In genomic region chr1:153668672-153669071, GRCh38 we compare ENCODE assay signal across 11 cellular contexts. TPM values are rescaled to one million over a fixed set of nuclear protein-coding genes. Genes with fewer than 3 reads are reported as not detected.
DNase-seq lines count a peak whose midpoint lies in the region; ATAC-seq, FAIRE-seq and TF ChIP-seq lines count a peak whose summit lies in the region.
"Not testable (repeated sequence)": the region's sequence is repeated elsewhere in the genome, so short reads cannot be mapped to it uniquely, and the experiment has no call there.
"Had no signal": no experiment of that assay in that cellular context is flagged by ENCODE, and none has a peak within 500 bp of the region (broad histone marks: within the 10 kb centered on the region; RNA-seq: fewer than 3 reads in every experiment).

No MANE protein-coding gene starts in this region.

- not testable (repeated sequence) for TF ChIP-seq CTCF in DND-41 (IDR thresholded peaks at IDR 0.05; ENCODE audit: borderline replicate concordance, extremely low read depth, low read length, poor library complexity, severe bottlenecking); NB4 (IDR thresholded peaks at IDR 0.05; ENCODE audit: low read depth, low read length); activated CD8-positive, alpha-beta T cell treated with anti-CD3 and anti-CD28 coated beads for 36 hours (IDR thresholded peaks at IDR 0.05); GM12878 (IDR thresholded peaks at IDR 0.05 in 2 of 3, conservative IDR thresholded peaks at IDR 0.05 in 1 of 3; ENCODE audit: control insufficient read depth in 2 of 3, extremely low read depth in 1 of 3, insufficient read depth in 1 of 3, low read depth in 3 of 3, low read length in 3 of 3); endothelial cell (IDR thresholded peaks at IDR 0.05; ENCODE audit: unreplicated experiment); neural cell (IDR thresholded peaks at IDR 0.05; ENCODE audit: poor library complexity, severe bottlenecking); spleen (IDR thresholded peaks at IDR 0.05 in 8 of 11, conservative IDR thresholded peaks at IDR 0.05 in 3 of 11)

- H3K36me3 ChIP-seq in DND-41 (ENCODE audit: insufficient read depth, low read length) = peaks cover 68% of the 10 kb centered on the region
- peaks cover 9 to 34% of the 10 kb centered on the region in 2 experiments for H3K36me3 ChIP-seq in GM12878 (ENCODE audit: control insufficient read depth in 2 of 2, insufficient read depth in 2 of 2, low read length in 1 of 2)
- H3K36me3 ChIP-seq in neural cell (ENCODE audit: insufficient read depth, low read length) = peaks cover 20% of the 10 kb centered on the region
- peaks cover 0 to 61% (median 57%) of the 10 kb centered on the region in 6 donors for H3K36me3 ChIP-seq in spleen

- FAIRE-seq in GM12878 (lab: Jason Lieb, UNC) = not testable (repeated sequence)

- TF ChIP-seq RAD21 in GM12878 (IDR thresholded peaks at IDR 0.05; ENCODE audit: insufficient read depth, low read depth, low read length); neural cell (conservative IDR thresholded peaks at IDR 0.05): not testable (repeated sequence)

- H3K4me3 Mint-ChIP-seq in activated CD8-positive, alpha-beta T cell treated with anti-CD3 and anti-CD28 coated beads for 36 hours = not testable (repeated sequence)
- H3K4me3 Mint-ChIP-seq in endothelial cell (ENCODE audit: unreplicated experiment) = peak overlapping the region; percentile 76

- peak overlapping the region; percentile 28; the same call in 1 of the 2 replicates for H3K9ac ChIP-seq in DND-41 (ENCODE audit: low read depth, low read length)
- H3K9ac ChIP-seq in GM12878 (ENCODE audit: control insufficient read depth, insufficient read depth, low read length); neural cell (ENCODE audit: low read length): not testable (repeated sequence)

- H3K4me2 ChIP-seq in DND-41 (ENCODE audit: insufficient read depth, low read length) = peak overlapping the region; percentile 94
- H3K4me2 ChIP-seq in GM12878 (ENCODE audit: control insufficient read depth, insufficient read depth); neural cell (ENCODE audit: low read length): not testable (repeated sequence)

- peaks cover 24% of the 10 kb centered on the region; the same call in 1 of the 2 replicates for H4K20me1 ChIP-seq in DND-41 (ENCODE audit: insufficient read depth, low read length)
- H4K20me1 ChIP-seq in GM12878 (ENCODE audit: control insufficient read depth, insufficient read depth); neural cell (ENCODE audit: insufficient read depth): not testable (repeated sequence)

- H3K9me3 ChIP-seq in DND-41 (ENCODE audit: insufficient read depth, low read length, severe bottlenecking); GM12878 (replicated peaks; ENCODE audit: control insufficient read depth, insufficient read depth, low read length); neural cell (ENCODE audit: low read length); spleen: not testable (repeated sequence)

- H3K27me3 ChIP-seq in DND-41 (ENCODE audit: insufficient read depth, low read length, poor library complexity); GM12878 (replicated peaks in 1 of 2; ENCODE audit: control insufficient read depth in 2 of 2, insufficient read depth in 2 of 2, low read length in 1 of 2); neural cell (ENCODE audit: insufficient read depth, low read depth, low read length); spleen (replicated peaks in 1 of 7): not testable (repeated sequence)

- peaks cover 61% of the 10 kb centered on the region for H3K79me2 ChIP-seq in DND-41 (ENCODE audit: insufficient read depth, low read length)
- peaks cover 24% of the 10 kb centered on the region for H3K79me2 ChIP-seq in GM12878 (ENCODE audit: control insufficient read depth, insufficient read depth, low read length)
- peaks cover 30% of the 10 kb centered on the region for H3K79me2 ChIP-seq in neural cell (replicated peaks; ENCODE audit: insufficient read depth, low read length)

- POLR2A ChIA-PET in activated CD8-positive, alpha-beta T cell treated with anti-CD3 and anti-CD28 coated beads for 36 hours (lab: Charles Lee) = interaction anchor here (0.6 to 2.1 kb wide), 6 partner anchors 8 to 324 kb away, joined by 3 to 12 read pairs (median 6); partner anchors contain the start of gene SNAPIN
- POLR2A ChIA-PET in GM12878 (lab: Charles Lee) = not testable (repeated sequence)

- not testable (repeated sequence) for ATAC-seq in DND-41 (ENCODE audit: insufficient read depth, low read depth); activated CD8-positive, alpha-beta T cell treated with anti-CD3 and anti-CD28 coated beads for 36 hours; GM12878

- intact Hi-C loops in activated CD8-positive, alpha-beta T cell treated with anti-CD3 and anti-CD28 coated beads for 36 hours (cut with micrococcal nuclease); GM12878 (cut with micrococcal nuclease; ENCODE audit: unreplicated experiment); spleen (cut with DNase I; ENCODE audit: low total_unique reads): not testable (repeated sequence)

- BruUV-seq in GM12878 (replicated peaks; lab: Mats Ljungman, UMichigan) = not testable (repeated sequence)

- RAD21 ChIA-PET in GM12878 (lab: Charles Lee; ENCODE audit: unreplicated experiment) = not testable (repeated sequence)

- H3K4me1 Mint-ChIP-seq in activated CD8-positive, alpha-beta T cell treated with anti-CD3 and anti-CD28 coated beads for 36 hours (ENCODE audit: low read depth) = peaks cover 26% of the 10 kb centered on the region
- H3K4me1 Mint-ChIP-seq in endothelial cell (ENCODE audit: unreplicated experiment) = peaks cover 22% of the 10 kb centered on the region

- in situ Hi-C loops in GM12878 (cut with MboI) = not testable (repeated sequence)

- not testable (repeated sequence) for H3F3A ChIP-seq in neural cell (ENCODE audit: insufficient read depth, low read length, poor library complexity, severe bottlenecking)

- not testable (repeated sequence) for H3K9me2 ChIP-seq in neural cell (ENCODE audit: insufficient read depth, low read length)

- DNase-seq in DND-41; NB4 (ENCODE audit: low read depth); activated CD8-positive, alpha-beta T cell treated with anti-CD3 and anti-CD28 coated beads for 36 hours; GM12878 (ENCODE audit: low read depth, low spot score); endothelial cell (ENCODE audit: low spot score): not testable (repeated sequence)
- peak; percentile 42 for DNase-seq in spleen

- H3K4me3 ChIP-seq in DND-41 (ENCODE audit: low read depth in 1 of 2, low read length in 2 of 2) = peak overlapping the region in 1 of 2 experiments; percentile 75; a peak in 1 of 4 replicates
- H3K4me3 ChIP-seq in NB4 (ENCODE audit: low read depth, low read length) = peak overlapping the region; percentile 32
- not testable (repeated sequence) for H3K4me3 ChIP-seq in GM12878, spleen
- peak overlapping the region; percentile 85 for H3K4me3 ChIP-seq in neural cell (ENCODE audit: low read length)

- CTCF ChIA-PET in activated CD8-positive, alpha-beta T cell treated with anti-CD3 and anti-CD28 coated beads for 36 hours (lab: Charles Lee) = interaction anchor here (0.8 to 1.0 kb wide), 2 partner anchors 9 to 10 kb away, joined by 3 read pairs; partner anchors contain the start of gene SNAPIN
- CTCF ChIA-PET in GM12878 (lab: Yijun Ruan, JAX) = interaction anchor here (0.6 to 7.5 kb wide), 4 partner anchors 9 to 97 kb away, joined by 3 to 43 read pairs (median 5); partner anchors contain the start of gene CHTOP

- not testable (repeated sequence) for H3K9me3 Mint-ChIP-seq in activated CD8-positive, alpha-beta T cell treated with anti-CD3 and anti-CD28 coated beads for 36 hours; endothelial cell (ENCODE audit: unreplicated experiment)

- WGBS in GM12878 (ENCODE audit: insufficient coverage, insufficient replicate concordance, low lambda C conversion rate, missing lambda C conversion rate) = 96% methylated on average over 8 of the region's 8 CpGs
- 94 to 97% (median 96%) methylated on average over 8 of the region's 8 CpGs for WGBS in spleen, 5 donors

- not testable (repeated sequence) for TF ChIP-seq POLR2A in NB4 (IDR thresholded peaks at IDR 0.05; ENCODE audit: extremely low read depth, insufficient read length); GM12878 (IDR thresholded peaks at IDR 0.05; ENCODE audit: low read depth, low read length); spleen (IDR thresholded peaks at IDR 0.05)

- SMC1A ChIA-PET in GM12878 (lab: Charles Lee; ENCODE audit: uncharacterized antibody, unreplicated experiment) = interaction anchor here (0.6 to 1.8 kb wide), 4 partner anchors 10 to 288 kb away, joined by 3 to 5 read pairs (median 3); partner anchors contain the start of gene SNAPIN

- H3K36me3 Mint-ChIP-seq in activated CD8-positive, alpha-beta T cell treated with anti-CD3 and anti-CD28 coated beads for 36 hours (ENCODE audit: low read depth) = peaks cover 61% of the 10 kb centered on the region
- H3K36me3 Mint-ChIP-seq in endothelial cell (ENCODE audit: low read depth, unreplicated experiment) = peaks cover 43% of the 10 kb centered on the region

- H3K27me3 Mint-ChIP-seq in activated CD8-positive, alpha-beta T cell treated with anti-CD3 and anti-CD28 coated beads for 36 hours; endothelial cell (ENCODE audit: unreplicated experiment): not testable (repeated sequence)

- peaks cover 35% of the 10 kb centered on the region for H3K4me1 ChIP-seq in DND-41 (ENCODE audit: insufficient read depth, low read length)
- H3K4me1 ChIP-seq in GM12878 (ENCODE audit: control insufficient read depth, insufficient read depth, low read length) = not testable (repeated sequence)
- peaks cover 15 to 42% (median 34%) of the 10 kb centered on the region in 6 donors for H3K4me1 ChIP-seq in spleen

- peak overlapping the region; percentile 78 for H3K27ac Mint-ChIP-seq in activated CD8-positive, alpha-beta T cell treated with anti-CD3 and anti-CD28 coated beads for 36 hours
- H3K27ac Mint-ChIP-seq in endothelial cell (ENCODE audit: unreplicated experiment) = not testable (repeated sequence)

- not testable (repeated sequence) for H3K27ac ChIP-seq in DND-41 (ENCODE audit: low read length); GM12878 (ENCODE audit: control insufficient read depth, insufficient read depth); neural cell (ENCODE audit: low read length); spleen

- not testable (repeated sequence) for H2AFZ ChIP-seq in DND-41 (ENCODE audit: low read depth, low read length); GM12878 (ENCODE audit: control insufficient read depth, low read depth, low read length); neural cell (ENCODE audit: low read depth, low read length)

- not testable (repeated sequence) for TF ChIP-seq EP300 in GM12878 (IDR thresholded peaks at IDR 0.05; ENCODE audit: borderline replicate concordance in 1 of 2, control insufficient read depth in 1 of 2, low read depth in 2 of 2, low read length in 2 of 2); neural cell (conservative IDR thresholded peaks at IDR 0.05; ENCODE audit: poor library complexity, severe bottlenecking)

RNA-seq across cellular contexts. Expression of gene ILF2, which starts 2.1 kb away (rescaled TPM):
- total RNA-seq in activated CD8-positive, alpha-beta T cell treated with anti-CD3 and anti-CD28 coated beads for 36 hours = 100 to 1,000 TPM; 328 to 333 TPM
- total RNA-seq in GM12878 (2013; cell fraction: nucleolus; rRNA removed) = 53.8 and 56.7 TPM in 2 replicates
- total RNA-seq in GM12878 (2014; rRNA removed) (309 and 334 TPM in 2 replicates), GM12878 (2014; rRNA removed; fragmentation: Illumina TruSeq; extraction: Trizol) (405 and 431 TPM in 2 replicates), GM12878 (2021) (261 and 266 TPM in 2 replicates), endothelial cell (ENCODE audit: unreplicated experiment) (216 TPM), spleen (100 to 1,000 TPM in 1 of 7 donors, 10 to 100 TPM in 6; 80.9 to 105 (median 85.0) TPM)
- 179 TPM for polyA plus RNA-seq in GM12878 (2011; ENCODE audit: low read depth)
- polyA plus RNA-seq in GM12878 (2011; rRNA removed) (452 and 462 TPM in 2 replicates), GM12878 (2014; fragmentation: Illumina TruSeq; extraction: Trizol) (520 and 601 TPM in 2 replicates), GM12878 (2014; fragmentation: Nextera tagmentation; extraction: Ambion mirVana) (100 to 1,000 TPM; 444 to 455 TPM), GM12878 (2014; rRNA removed) (266 and 287 TPM in 2 replicates), GM12878 (2016; fragmentation: Nextera tagmentation; extraction: Ambion mirVana) (100 to 1,000 TPM; 484 to 487 TPM), neural cell (383 and 410 TPM in 2 replicates), spleen (10 to 100 TPM; 54.9 to 90.3 (median 82.4) TPM)
- 374 and 428 TPM in 2 replicates for polyA plus RNA-seq in GM12878 (2011; cell fraction: cytosol; rRNA removed)
- 208 and 248 TPM in 2 replicates for polyA plus RNA-seq in GM12878 (2011; cell fraction: nucleus; rRNA removed)
- 157 and 180 TPM in 2 replicates for polyA plus RNA-seq in GM12878 (2012)
- 323 and 337 TPM in 2 replicates for polyA minus RNA-seq in GM12878 (2011; rRNA and poly(A)+ RNA removed)
- 102 and 114 TPM in 2 replicates for polyA minus RNA-seq in GM12878 (2011; cell fraction: cytosol; rRNA and poly(A)+ RNA removed)
- 46.4 and 69.7 TPM in 2 replicates for polyA minus RNA-seq in GM12878 (2011; cell fraction: nucleus; rRNA and poly(A)+ RNA removed)
- 271 and 286 TPM in 2 replicates for polyA minus RNA-seq in neural cell

RNA-seq across cellular contexts. Expression of gene NPR1, which starts 9.8 kb away (rescaled TPM):
- not detected for total RNA-seq in activated CD8-positive, alpha-beta T cell treated with anti-CD3 and anti-CD28 coated beads for 36 hours
- 4.1 and 5.2 TPM in 2 replicates for total RNA-seq in GM12878 (2013; cell fraction: nucleolus; rRNA removed)
- total RNA-seq in GM12878 (2014; rRNA removed) = 0.22 and 0.40 TPM in 2 replicates
- total RNA-seq in GM12878 (2014; rRNA removed; fragmentation: Illumina TruSeq; extraction: Trizol) = 0.13 and 0.18 TPM in 2 replicates
- 0.56 and 0.72 TPM in 2 replicates for total RNA-seq in GM12878 (2021)
- 0.08 TPM for polyA plus RNA-seq in GM12878 (2011; ENCODE audit: low read depth)
- 1.3 and 2.1 TPM in 2 replicates for polyA plus RNA-seq in GM12878 (2011; rRNA removed)
- polyA plus RNA-seq in GM12878 (2011; cell fraction: cytosol; rRNA removed) = 2.0 and 2.2 TPM in 2 replicates
- polyA plus RNA-seq in GM12878 (2011; cell fraction: nucleus; rRNA removed) = 5.9 and 8.9 TPM in 2 replicates
- 0.32 and 0.35 TPM in 2 replicates for polyA plus RNA-seq in GM12878 (2012)
- 0.28 TPM in 1 of 2 replicates, not detected in the other for polyA plus RNA-seq in GM12878 (2014; fragmentation: Illumina TruSeq; extraction: Trizol)
- under 1 TPM in 1 of 2 experiments, not detected in 1; 0.09 TPM for polyA plus RNA-seq in GM12878 (2014; fragmentation: Nextera tagmentation; extraction: Ambion mirVana)
- 0.16 and 0.50 TPM in 2 replicates for polyA plus RNA-seq in GM12878 (2014; rRNA removed)
- under 1 TPM; 0.14 to 0.17 TPM for polyA plus RNA-seq in GM12878 (2016; fragmentation: Nextera tagmentation; extraction: Ambion mirVana)
- 2.1 and 2.7 TPM in 2 replicates for polyA minus RNA-seq in GM12878 (2011; rRNA and poly(A)+ RNA removed)
- 1.7 and 2.2 TPM in 2 replicates for polyA minus RNA-seq in GM12878 (2011; cell fraction: cytosol; rRNA and poly(A)+ RNA removed)
- polyA minus RNA-seq in GM12878 (2011; cell fraction: nucleus; rRNA and poly(A)+ RNA removed) = 1.4 and 1.5 TPM in 2 replicates
- total RNA-seq in endothelial cell (ENCODE audit: unreplicated experiment) = 57.1 TPM
- 0.18 and 0.45 TPM in 2 replicates for polyA plus RNA-seq in neural cell
- polyA minus RNA-seq in neural cell = 0.46 and 0.73 TPM in 2 replicates
- 1 to 10 TPM in 6 of 7 donors, under 1 TPM in 1; 0.83 to 5.1 (median 2.5) TPM for total RNA-seq in spleen
- polyA plus RNA-seq in spleen = 1 to 10 TPM; 2.1 to 3.6 (median 3.4) TPM
- total RNA-seq: GM23248, M059J, SK-MEL-5 had no signal

RNA-seq across cellular contexts. Expression of gene SNAPIN, which starts 10.2 kb away (rescaled TPM):
- total RNA-seq in activated CD8-positive, alpha-beta T cell treated with anti-CD3 and anti-CD28 coated beads for 36 hours = 10 to 100 TPM; 25.7 to 27.3 TPM
- total RNA-seq in GM12878 (2013; cell fraction: nucleolus; rRNA removed) = 9.4 and 10.2 TPM in 2 replicates
- total RNA-seq in GM12878 (2014; rRNA removed) (47.1 and 48.3 TPM in 2 replicates), GM12878 (2014; rRNA removed; fragmentation: Illumina TruSeq; extraction: Trizol) (29.7 and 31.4 TPM in 2 replicates), GM12878 (2021) (25.7 and 30.8 TPM in 2 replicates), endothelial cell (ENCODE audit: unreplicated experiment) (23.6 TPM), spleen (10 to 100 TPM; 26.3 to 60.7 (median 33.5) TPM)
- 23.4 TPM for polyA plus RNA-seq in GM12878 (2011; ENCODE audit: low read depth)
- polyA plus RNA-seq in GM12878 (2011; rRNA removed) (37.8 and 40.6 TPM in 2 replicates), GM12878 (2014; fragmentation: Illumina TruSeq; extraction: Trizol) (34.5 and 36.6 TPM in 2 replicates), GM12878 (2014; fragmentation: Nextera tagmentation; extraction: Ambion mirVana) (10 to 100 TPM; 12.4 to 25.0 TPM), GM12878 (2014; rRNA removed) (50.9 and 58.5 TPM in 2 replicates), GM12878 (2016; fragmentation: Nextera tagmentation; extraction: Ambion mirVana) (10 to 100 TPM; 74.5 to 78.1 TPM), neural cell (86.2 and 100.0 TPM in 2 replicates), spleen (10 to 100 TPM; 37.1 to 50.3 (median 44.9) TPM)
- 39.5 and 41.8 TPM in 2 replicates for polyA plus RNA-seq in GM12878 (2011; cell fraction: cytosol; rRNA removed)
- polyA plus RNA-seq in GM12878 (2011; cell fraction: nucleus; rRNA removed) = 19.2 and 29.5 TPM in 2 replicates
- 26.2 and 32.5 TPM in 2 replicates for polyA plus RNA-seq in GM12878 (2012)
- 9.4 and 18.1 TPM in 2 replicates for polyA minus RNA-seq in GM12878 (2011; rRNA and poly(A)+ RNA removed)
- polyA minus RNA-seq in GM12878 (2011; cell fraction: cytosol; rRNA and poly(A)+ RNA removed) = 6.8 and 7.4 TPM in 2 replicates
- polyA minus RNA-seq in GM12878 (2011; cell fraction: nucleus; rRNA and poly(A)+ RNA removed) = 6.4 and 10.7 TPM in 2 replicates
- 48.5 and 49.9 TPM in 2 replicates for polyA minus RNA-seq in neural cell

RNA-seq across cellular contexts. Expression of gene CHTOP, which starts 34.8 kb away (rescaled TPM):
- 10 to 100 TPM; 76.8 to 83.2 TPM for total RNA-seq in activated CD8-positive, alpha-beta T cell treated with anti-CD3 and anti-CD28 coated beads for 36 hours
- 176 and 179 TPM in 2 replicates for total RNA-seq in GM12878 (2013; cell fraction: nucleolus; rRNA removed)
- total RNA-seq in GM12878 (2014; rRNA removed) (48.0 and 48.5 TPM in 2 replicates), GM12878 (2014; rRNA removed; fragmentation: Illumina TruSeq; extraction: Trizol) (46.5 and 48.7 TPM in 2 replicates), GM12878 (2021) (60.1 and 61.5 TPM in 2 replicates), endothelial cell (ENCODE audit: unreplicated experiment) (59.3 TPM), spleen (100 to 1,000 TPM in 2 of 7 donors, 10 to 100 TPM in 5; 70.7 to 108 (median 86.3) TPM)
- polyA plus RNA-seq in GM12878 (2011; ENCODE audit: low read depth) = 31.8 TPM
- polyA plus RNA-seq in GM12878 (2011; rRNA removed) (93.8 and 98.9 TPM in 2 replicates), GM12878 (2014; fragmentation: Illumina TruSeq; extraction: Trizol) (47.4 and 51.5 TPM in 2 replicates), GM12878 (2014; fragmentation: Nextera tagmentation; extraction: Ambion mirVana) (10 to 100 TPM in 1 of 2 experiments, 1 to 10 TPM in 1; 8.4 to 15.9 TPM), GM12878 (2014; rRNA removed) (64.5 and 65.4 TPM in 2 replicates), GM12878 (2016; fragmentation: Nextera tagmentation; extraction: Ambion mirVana) (10 to 100 TPM; 53.1 to 56.2 TPM), neural cell (159 and 168 TPM in 2 replicates), spleen (10 to 100 TPM; 58.1 to 84.1 (median 73.1) TPM)
- 60.6 and 64.7 TPM in 2 replicates for polyA plus RNA-seq in GM12878 (2011; cell fraction: cytosol; rRNA removed)
- 80.2 and 113 TPM in 2 replicates for polyA plus RNA-seq in GM12878 (2011; cell fraction: nucleus; rRNA removed)
- polyA plus RNA-seq in GM12878 (2012) = 42.4 and 48.9 TPM in 2 replicates
- 58.2 and 59.6 TPM in 2 replicates for polyA minus RNA-seq in GM12878 (2011; rRNA and poly(A)+ RNA removed)
- polyA minus RNA-seq in GM12878 (2011; cell fraction: cytosol; rRNA and poly(A)+ RNA removed) = 22.5 and 25.8 TPM in 2 replicates
- 50.2 and 93.3 TPM in 2 replicates for polyA minus RNA-seq in GM12878 (2011; cell fraction: nucleus; rRNA and poly(A)+ RNA removed)
- polyA minus RNA-seq in neural cell = 115 and 132 TPM in 2 replicates

RNA-seq across cellular contexts. Expression of gene S100A1, which starts 40.4 kb away (rescaled TPM):
- not detected for total RNA-seq in activated CD8-positive, alpha-beta T cell treated with anti-CD3 and anti-CD28 coated beads for 36 hours
- total RNA-seq in GM12878 (2013; cell fraction: nucleolus; rRNA removed) = not detected in 2 replicates
- total RNA-seq in GM12878 (2014; rRNA removed) = not detected in 2 replicates
- total RNA-seq in GM12878 (2014; rRNA removed; fragmentation: Illumina TruSeq; extraction: Trizol) = not detected in 2 replicates
- total RNA-seq in GM12878 (2021) = not detected in 2 replicates
- 0.24 TPM for polyA plus RNA-seq in GM12878 (2011; ENCODE audit: low read depth)
- not detected in 2 replicates for polyA plus RNA-seq in GM12878 (2011; rRNA removed)
- 0.27 TPM in 1 of 2 replicates, not detected in the other for polyA plus RNA-seq in GM12878 (2011; cell fraction: cytosol; rRNA removed)
- polyA plus RNA-seq in GM12878 (2011; cell fraction: nucleus; rRNA removed) = not detected in 2 replicates
- 0.49 and 0.60 TPM in 2 replicates for polyA plus RNA-seq in GM12878 (2012)
- not detected in 2 replicates for polyA plus RNA-seq in GM12878 (2014; fragmentation: Illumina TruSeq; extraction: Trizol)
- under 1 TPM in 1 of 2 experiments, not detected in 1; 0.13 TPM for polyA plus RNA-seq in GM12878 (2014; fragmentation: Nextera tagmentation; extraction: Ambion mirVana)
- polyA plus RNA-seq in GM12878 (2014; rRNA removed) = 0.03 TPM in 1 of 2 replicates, not detected in the other
- polyA plus RNA-seq in GM12878 (2016; fragmentation: Nextera tagmentation; extraction: Ambion mirVana) = under 1 TPM in 1 of 2 experiments, not detected in 1; 0.29 TPM
- not detected in 2 replicates for polyA minus RNA-seq in GM12878 (2011; rRNA and poly(A)+ RNA removed)
- not detected in 2 replicates for polyA minus RNA-seq in GM12878 (2011; cell fraction: cytosol; rRNA and poly(A)+ RNA removed)
- polyA minus RNA-seq in GM12878 (2011; cell fraction: nucleus; rRNA and poly(A)+ RNA removed) = not detected in 2 replicates
- not detected for total RNA-seq in endothelial cell (ENCODE audit: unreplicated experiment)
- polyA plus RNA-seq in neural cell = not detected in 2 replicates
- not detected in 2 replicates for polyA minus RNA-seq in neural cell
- total RNA-seq in spleen = 1 to 10 TPM in 1 of 7 donors, not detected in 6; 2.6 TPM
- polyA plus RNA-seq in spleen = 10 to 100 TPM in 1 of 3 donors, 1 to 10 TPM in 2; 1.7 to 39.7 (median 8.2) TPM
- total RNA-seq: GM23248, M059J, NCI-H460 had no signal
